ENCODE assay signal across 8 cellular contexts in genomic region chr12:2812290-2813213, GRCh38. TPM values are rescaled to one million over a fixed set of nuclear protein-coding genes. Genes with fewer than 3 reads are reported as not detected.
A peak's percentile ranks its signal among the peaks of the same experiment; 100 is the strongest.
DNase-seq lines count a peak whose midpoint lies in the region; ATAC-seq and TF ChIP-seq lines count a peak whose summit lies in the region.

ITFG2 (plus strand) TSS chr12:2812668; CDS start chr12:2812761, 93 bp downstream.

- TF ChIP-seq CTCF in GM10248 (IDR thresholded peaks at IDR 0.05; ENCODE audit: control extremely low read depth, extremely low read depth, low read depth, missing control alignments) (no peak), suprapubic skin (IDR thresholded peaks at IDR 0.05) (no peak)

- peak within 1 kb of the TSS; percentile 63 for H3K4me3 ChIP-seq in suprapubic skin

- POLR2A ChIA-PET in GM10248 (lab: Yijun Ruan, JAX) = no interaction called here

- peak; percentile 95 for DNase-seq in GM10248 (ENCODE audit: extremely low spot score)
- peak; percentile 100 for DNase-seq in NCI-H1092 treated with DMSO at 0.1 percent for 48 hours (lab: John Stamatoyannopoulos, UW)
- DNase-seq in SKM-1 (lab: John Stamatoyannopoulos, UW; ENCODE audit: unreplicated experiment) = peak; percentile 79
- peak; percentile 93 to 97 for DNase-seq in activated naive CD4-positive, alpha-beta T cell treated with anti-CD3 and anti-CD28 coated beads, Interleukin-2, amount 50 U/mL, for 72 hours (ENCODE audit: low spot score in 2 of 2)
- peak; percentile 99 for DNase-seq in globus pallidus (ENCODE audit: low spot score)
- DNase-seq in nucleus accumbens (lab: John Stamatoyannopoulos, UW) = peak; percentile 95 to 100 (median 99)
- DNase-seq in suprapubic skin (ENCODE audit: low spot score in 2 of 2) = peak; percentile 99

- no peaks in the 10 kb centered on the region for H3K9me3 ChIP-seq in suprapubic skin

- H3K36me3 Mint-ChIP-seq in activated naive CD4-positive, alpha-beta T cell treated with anti-CD3 and anti-CD28 coated beads, Interleukin-2, amount 50 U/mL, for 72 hours = peaks cover 5% of the 10 kb centered on the region in 2 donors

- TF ChIP-seq POLR2A in suprapubic skin (IDR thresholded peaks at IDR 0.05) = peak in 1 of 2 donors; percentile 82

- TF ChIP-seq EP300 in suprapubic skin (IDR thresholded peaks at IDR 0.05) = no peak

- CTCF ChIA-PET in GM10248 (lab: Yijun Ruan, JAX) = interaction anchor here (1.0 to 3.9 kb wide), 6 partner anchors 12 to 129 kb away, joined by 4 to 20 read pairs (median 9); partner anchors contain the start of gene FKBP4

- H3K27ac Mint-ChIP-seq in activated naive CD4-positive, alpha-beta T cell treated with anti-CD3 and anti-CD28 coated beads, Interleukin-2, amount 50 U/mL, for 72 hours = peak within 1 kb of the TSS; percentile 92 to 94

- ATAC-seq in HG02610 (IDR thresholded peaks at IDR 0.05; ENCODE audit: unreplicated experiment) = peak; percentile 96
- peak; percentile 96 to 98 for ATAC-seq in activated naive CD4-positive, alpha-beta T cell treated with anti-CD3 and anti-CD28 coated beads, Interleukin-2, amount 50 U/mL, for 72 hours

- no peaks in the 10 kb centered on the region for H3K27me3 ChIP-seq in suprapubic skin

- H3K27ac ChIP-seq in suprapubic skin = peak within 1 kb of the TSS; percentile 92

- peaks cover 22% of the 10 kb centered on the region for H3K4me1 ChIP-seq in suprapubic skin

- H3K36me3 ChIP-seq in suprapubic skin = peaks cover 10% of the 10 kb centered on the region

- no peaks in the 10 kb centered on the region for H3K9me3 Mint-ChIP-seq in activated naive CD4-positive, alpha-beta T cell treated with anti-CD3 and anti-CD28 coated beads, Interleukin-2, amount 50 U/mL, for 72 hours

- WGBS in suprapubic skin = under 1% methylated on average over 32 of the region's 48 CpGs

RNA-seq across cellular contexts. Expression of gene ITFG2, which starts in this region (rescaled TPM):
- total RNA-seq in activated naive CD4-positive, alpha-beta T cell treated with anti-CD3 and anti-CD28 coated beads, Interleukin-2, amount 50 U/mL, for 72 hours = 10 to 100 TPM; 36.3 to 39.1 TPM
- 10 to 100 TPM; 22.4 to 93.3 (median 35.8) TPM for total RNA-seq in suprapubic skin

Comparison
In these comparisons a context has a peak if more than half of its experiments do, and no peak if none do; other contexts are left out.
1. Peak in every context shown above with its lines: DNase-seq, ATAC-seq, H3K4me3 ChIP-seq and H3K27ac ChIP-seq.